Comparison of ENCODE assay signal across 8 cellular contexts in genomic region chr3:49785565-49786356, GRCh38. TPM values are rescaled to one million over a fixed set of nuclear protein-coding genes. Genes with fewer than 3 reads are reported as not detected.
DNase-seq lines count a peak whose midpoint lies in the region; ATAC-seq and TF ChIP-seq lines count a peak whose summit lies in the region.

No MANE protein-coding gene starts in this region.

- H3K4me1 Mint-ChIP-seq in natural killer cell treated with Interleukin-12 subunit alpha and Interleukin-12 subunit beta and Interleukin-15 and Interleukin-18, amount 100 ng/mL, for 72 hours (ENCODE audit: low read depth in 2 of 2), result peaks cover 23 to 30% of the 10 kb centered on the region in 2 donors

- peaks cover 19 to 62% (median 33%) of the 10 kb centered on the region in 3 donors for H3K4me1 ChIP-seq in esophagus squamous epithelium

- TF ChIP-seq POLR2A in esophagus squamous epithelium (IDR thresholded peaks at IDR 0.05), result no peak

- no peaks in the 10 kb centered on the region for H3K27me3 ChIP-seq in esophagus squamous epithelium

- WGBS in esophagus squamous epithelium, 2 donors, result 1 to 3% methylated on average over 17 of the region's 50 CpGs

- H3K4me3 ChIP-seq in esophagus squamous epithelium, result peak overlapping the region; percentile 65 to 100 (median 88)

- no peak for TF ChIP-seq CTCF in esophagus squamous epithelium (IDR thresholded peaks at IDR 0.05)

- H3K9me3 Mint-ChIP-seq in natural killer cell treated with Interleukin-12 subunit alpha and Interleukin-12 subunit beta and Interleukin-15 and Interleukin-18, amount 100 ng/mL, for 72 hours, result no peaks in the 10 kb centered on the region

- peak overlapping the region; percentile 93 to 99 (median 96) for H3K27ac ChIP-seq in esophagus squamous epithelium

- H3K36me3 Mint-ChIP-seq in natural killer cell treated with Interleukin-12 subunit alpha and Interleukin-12 subunit beta and Interleukin-15 and Interleukin-18, amount 100 ng/mL, for 72 hours, result no peaks in the 10 kb centered on the region

- peak overlapping the region; percentile 71 to 93 for H3K27ac Mint-ChIP-seq in natural killer cell treated with Interleukin-12 subunit alpha and Interleukin-12 subunit beta and Interleukin-15 and Interleukin-18, amount 100 ng/mL, for 72 hours

- H3K4me3 Mint-ChIP-seq in natural killer cell treated with Interleukin-12 subunit alpha and Interleukin-12 subunit beta and Interleukin-15 and Interleukin-18, amount 100 ng/mL, for 72 hours, result peak overlapping the region; percentile 95

- ATAC-seq in GM21360 (IDR thresholded peaks at IDR 0.05; ENCODE audit: unreplicated experiment), result peak; percentile 32
- peak; percentile 49 for ATAC-seq in HG03521 (IDR thresholded peaks at IDR 0.05; ENCODE audit: unreplicated experiment)
- peak; percentile 67 to 70 for ATAC-seq in natural killer cell treated with Interleukin-12 subunit alpha and Interleukin-12 subunit beta and Interleukin-15 and Interleukin-18, amount 100 ng/mL, for 72 hours

- H3K36me3 ChIP-seq in esophagus squamous epithelium, result peaks cover 0 to 42% (median 5%) of the 10 kb centered on the region in 3 donors

- intact Hi-C loops in esophagus squamous epithelium (cut with DNase I), result no loop called here

- H3K27me3 Mint-ChIP-seq in natural killer cell treated with Interleukin-12 subunit alpha and Interleukin-12 subunit beta and Interleukin-15 and Interleukin-18, amount 100 ng/mL, for 72 hours, result peaks cover 5 to 7% of the 10 kb centered on the region in 2 donors

- DNase-seq in EH (ENCODE audit: low read depth) (peak; percentile 59), esophagus squamous epithelium (lab: John Stamatoyannopoulos, UW) (no peak), DMS153 treated with DMSO at 0.1 percent for 48 hours (lab: John Stamatoyannopoulos, UW; ENCODE audit: unreplicated experiment) (no peak), T-helper 9 cell (no peak)
- peak; percentile 43 for DNase-seq in activated CD4-positive, CD25-positive, alpha-beta regulatory T cell treated with anti-CD3 and anti-CD28 coated beads, Interleukin-2, amount 50 U/mL, for 72 hours
- DNase-seq in natural killer cell treated with Interleukin-12 subunit alpha and Interleukin-12 subunit beta and Interleukin-15 and Interleukin-18, amount 100 ng/mL, for 72 hours (ENCODE audit: low spot score), result no peak

- H3K9me3 ChIP-seq in esophagus squamous epithelium, result no peaks in the 10 kb centered on the region

RNA-seq across cellular contexts. Expression of gene IP6K1, which starts 0.6 kb away (rescaled TPM):
- total RNA-seq in esophagus squamous epithelium, result 10 to 100 TPM; 23.0 to 35.1 (median 28.1) TPM
- 10 to 100 TPM; 53.4 to 56.7 TPM for total RNA-seq in natural killer cell treated with Interleukin-12 subunit alpha and Interleukin-12 subunit beta and Interleukin-15 and Interleukin-18, amount 100 ng/mL, for 72 hours

RNA-seq across cellular contexts. Expression of gene CDHR4, which starts 13.9 kb away (rescaled TPM):
- total RNA-seq in esophagus squamous epithelium, result not detected
- total RNA-seq in natural killer cell treated with Interleukin-12 subunit alpha and Interleukin-12 subunit beta and Interleukin-15 and Interleukin-18, amount 100 ng/mL, for 72 hours, result not detected

RNA-seq across cellular contexts. Expression of gene INKA1, which starts 17.3 kb away (rescaled TPM):
- 10 to 100 TPM; 15.2 to 23.3 (median 19.9) TPM for total RNA-seq in esophagus squamous epithelium
- under 1 TPM in 1 of 2 donors, not detected in 1; 0.64 TPM for total RNA-seq in natural killer cell treated with Interleukin-12 subunit alpha and Interleukin-12 subunit beta and Interleukin-15 and Interleukin-18, amount 100 ng/mL, for 72 hours

RNA-seq across cellular contexts. Expression of gene UBA7, which starts 28.0 kb away (rescaled TPM):
- total RNA-seq in esophagus squamous epithelium, result 10 to 100 TPM in 3 of 4 donors, 1 to 10 TPM in 1; 8.1 to 43.3 (median 33.8) TPM
- total RNA-seq in natural killer cell treated with Interleukin-12 subunit alpha and Interleukin-12 subunit beta and Interleukin-15 and Interleukin-18, amount 100 ng/mL, for 72 hours, result 100 to 1,000 TPM in 1 of 2 donors, 10 to 100 TPM in 1; 89.5 to 105 TPM

Comparison
In these comparisons a context has a peak if more than half of its experiments do, and no peak if none do; other contexts are left out.
1. DNase-seq: peak in EH (single experiment) and activated CD4-positive, CD25-positive, alpha-beta regulatory T cell treated with anti-CD3 and anti-CD28 coated beads, Interleukin-2, amount 50 U/mL, for 72 hours (single experiment); none in esophagus squamous epithelium (single experiment), natural killer cell treated with Interleukin-12 subunit alpha and Interleukin-12 subunit beta and Interleukin-15 and Interleukin-18, amount 100 ng/mL, for 72 hours (single experiment), DMS153 treated with DMSO at 0.1 percent for 48 hours (single experiment) and T-helper 9 cell (single experiment).
2. RNA of gene INKA1, which starts 17.3 kb away (total RNA-seq): 15.2 to 23.3 TPM in esophagus squamous epithelium; 0.64 TPM in natural killer cell treated with Interleukin-12 subunit alpha and Interleukin-12 subunit beta and Interleukin-15 and Interleukin-18, amount 100 ng/mL, for 72 hours; every median in the first group is over 4 times any median in the second.
3. Peak in every context shown above with its lines, with median percentiles within 50 percentile points of each other: ATAC-seq.